In the genomic region with DNA sequence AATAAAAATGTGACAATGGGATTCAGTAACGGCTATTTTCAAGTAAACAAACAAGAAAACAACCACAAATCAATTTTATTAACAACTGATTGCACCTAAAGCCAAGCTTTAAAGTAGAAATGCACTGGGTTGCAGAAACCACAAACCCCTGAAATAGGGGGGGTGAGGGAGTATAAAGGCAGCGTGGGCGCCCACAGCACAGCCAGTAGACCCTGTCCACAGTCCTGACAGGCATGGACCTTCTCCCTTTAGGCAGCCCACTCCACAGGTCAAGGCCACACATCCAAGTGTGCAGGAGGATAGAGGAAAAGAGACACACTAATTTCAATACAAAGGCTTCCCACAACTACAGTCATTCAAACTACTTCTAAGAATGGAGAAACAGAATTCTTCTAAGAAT, we compare ENCODE assay signal across 18 cellular contexts. TPM values are rescaled to one million over a fixed set of nuclear protein-coding genes. Genes with fewer than 3 reads are reported as not detected.
DNase-seq lines count a peak whose midpoint lies in the region; ATAC-seq and TF ChIP-seq lines count a peak whose summit lies in the region.
"Had no signal": no experiment of that assay in that cellular context is flagged by ENCODE, and none has a peak within 500 bp of the region (broad histone marks: within the 10 kb centered on the region; RNA-seq: fewer than 3 reads in every experiment).

No MANE protein-coding gene starts in this region.

- no peaks in the 10 kb centered on the region for H3K9me2 ChIP-seq in MM.1S (replicated peaks; ENCODE audit: insufficient read depth, low read length)

- no peak overlapping the region for H4K5ac ChIP-seq in H9 (ENCODE audit: insufficient read length, low read depth, low read length)

- no peak for TF ChIP-seq POLR2A in adrenal gland (IDR thresholded peaks at IDR 0.05)

- peak in 1 of 2 donors; percentile 10 for ATAC-seq in activated T-cell treated with anti-CD3 and anti-CD28 coated beads, Interleukin-2, amount 50 U/mL, for 72 hours (replicated peaks in 1 of 2)
- ATAC-seq: naive thymus-derived CD8-positive, alpha-beta T cell had no signal

- H3K27ac Mint-ChIP-seq in activated T-cell treated with anti-CD3 and anti-CD28 coated beads, Interleukin-2, amount 50 U/mL, for 72 hours: peak overlapping the region; percentile 98
- 0 out of 7 replicates have a peak overlapping the region, but pooled peaks of 1 of the 3 experiments have one; percentile 18 for H3K27ac Mint-ChIP-seq in H9

- H3K9me3 ChIP-seq in MM.1S (replicated peaks; ENCODE audit: insufficient read depth, low read length) (no peaks in the 10 kb centered on the region), adrenal gland (replicated peaks in 1 of 3) (no peaks in the 10 kb centered on the region), smooth muscle cell (replicated peaks; ENCODE audit: low read depth) (no peaks in the 10 kb centered on the region), H9 (ENCODE audit: control insufficient read depth, low read depth, low read length) (no peaks in the 10 kb centered on the region)
- H3K9me3 ChIP-seq: Caco-2, esophagus muscularis mucosa, vagina had no signal

- peaks cover 10 to 12% of the 10 kb centered on the region in 2 donors for H3K36me3 Mint-ChIP-seq in activated T-cell treated with anti-CD3 and anti-CD28 coated beads, Interleukin-2, amount 50 U/mL, for 72 hours (ENCODE audit: insufficient read depth in 2 of 2)
- peaks cover 0 to 8% (median 7%) of the 10 kb centered on the region in 3 experiments; a peak in 5 of 7 replicates for H3K36me3 Mint-ChIP-seq in H9 (ENCODE audit: insufficient read depth in 1 of 3, low read depth in 3 of 3)

- H3K9ac ChIP-seq in MM.1S (ENCODE audit: low read length) (peak overlapping the region; percentile 38; the same call in 1 of the 2 replicates), smooth muscle cell (ENCODE audit: low read depth) (no peak overlapping the region), H9 (ENCODE audit: extremely low read depth, insufficient read length, low read length) (no peak overlapping the region)
- H3K9ac ChIP-seq: GM23248 had no signal

- no peak overlapping the region for H2BK120ac ChIP-seq in H9 (ENCODE audit: low read depth, low read length, poor library complexity, severe bottlenecking)

- no peak overlapping the region for H2AK5ac ChIP-seq in H9 (ENCODE audit: insufficient read length, low read length)

- H3K79me1 ChIP-seq in H9 (ENCODE audit: insufficient read depth, low read depth, low read length, poor library complexity, severe bottlenecking): peaks cover 11% of the 10 kb centered on the region

- H3K4me1 Mint-ChIP-seq in activated T-cell treated with anti-CD3 and anti-CD28 coated beads, Interleukin-2, amount 50 U/mL, for 72 hours (ENCODE audit: low read depth): peaks cover 97% of the 10 kb centered on the region
- peaks cover 48 to 64% of the 10 kb centered on the region in 2 experiments for H3K4me1 Mint-ChIP-seq in H9

- H3K4me1 ChIP-seq in MM.1S (ENCODE audit: low read length) (peaks cover 65% of the 10 kb centered on the region), adrenal gland (replicated peaks in 1 of 2) (peaks cover 50 to 90% of the 10 kb centered on the region in 2 donors), smooth muscle cell (ENCODE audit: low read depth) (peaks cover 48% of the 10 kb centered on the region), H9 (ENCODE audit: insufficient read depth, low read length) (peaks cover 14% of the 10 kb centered on the region)
- H3K4me1 ChIP-seq: Caco-2 had no signal

- peaks cover 2% of the 10 kb centered on the region for H3K23me2 ChIP-seq in H9 (ENCODE audit: insufficient read length, low read depth, low read length, poor library complexity, severe bottlenecking)

- H4K8ac ChIP-seq in H9 (replicated peaks; ENCODE audit: insufficient read length, low read depth, low read length): no peak overlapping the region

- H3K23ac ChIP-seq in H9 (ENCODE audit: insufficient read length, low read depth, low read length): no peak overlapping the region

- WGBS in adrenal gland, 4 donors: 42 to 54% (median 51%) methylated on average over 3 of the region's 3 CpGs
- WGBS in smooth muscle cell (ENCODE audit: low lambda C conversion rate): 53% methylated on average over 3 of the region's 3 CpGs
- WGBS in H9 (ENCODE audit: extremely low coverage, insufficient read length, low lambda C conversion rate): no CpG with 5 or more reads among the region's 3 CpGs

- H2AFZ ChIP-seq in MM.1S (ENCODE audit: low read length) (no peak overlapping the region), smooth muscle cell (ENCODE audit: low read depth) (no peak overlapping the region), H9 (ENCODE audit: low read length) (no peak overlapping the region)
- H2AFZ ChIP-seq: GM23248 had no signal

- DNase-seq in activated T-cell treated with anti-CD3 and anti-CD28 coated beads, Interleukin-2, amount 50 U/mL, for 72 hours: no peak
- DNase-seq in activated T-cell treated with anti-CD3 and anti-CD28 coated beads for 4 hours (no peak), MM.1S (no peak), adrenal gland (no peak), smooth muscle cell (lab: John Stamatoyannopoulos, UW; ENCODE audit: unreplicated experiment) (no peak), H9 (no peak), SHP77 treated with DMSO at 0.1 percent for 48 hours (lab: John Stamatoyannopoulos, UW) (no peak), NCI-H82 treated with DMSO at 0.1 percent for 48 hours (lab: John Stamatoyannopoulos, UW; ENCODE audit: unreplicated experiment) (no peak)
- DNase-seq: activated CD4-positive, alpha-beta T cell treated with anti-CD3 and anti-CD28 coated beads for 1 hour; brain microvascular endothelial cell; Caco-2; GM23248; naive thymus-derived CD8-positive, alpha-beta T cell; NCI-H1417; SIG-M5; T-helper 9 cell had no signal

- peaks cover 52% of the 10 kb centered on the region for H3F3A ChIP-seq in MM.1S (ENCODE audit: insufficient read depth, low read length)
- peaks cover 55% of the 10 kb centered on the region for H3F3A ChIP-seq in smooth muscle cell (ENCODE audit: low read depth)

- no peak overlapping the region for H3T11ph ChIP-seq in H9 (ENCODE audit: low read length)

- intact Hi-C loops in adrenal gland (cut with DNase I): no loop called here

- no peak overlapping the region for H2BK15ac ChIP-seq in H9 (ENCODE audit: low read depth, low read length)

- H3K79me2 ChIP-seq in MM.1S (ENCODE audit: low read length) (peaks cover 83% of the 10 kb centered on the region), smooth muscle cell (ENCODE audit: low read depth) (peaks cover 80% of the 10 kb centered on the region), H9 (ENCODE audit: insufficient read depth, low read length) (peaks cover 42% of the 10 kb centered on the region)

- H2BK5ac ChIP-seq in H9 (ENCODE audit: insufficient read length, low read length): no peak overlapping the region

- no peaks in the 10 kb centered on the region for H3K27me3 ChIP-seq in MM.1S (replicated peaks; ENCODE audit: insufficient read depth, low read length)
- H3K27me3 ChIP-seq in adrenal gland: no peaks in the 10 kb centered on the region
- no peaks in the 10 kb centered on the region for H3K27me3 ChIP-seq in smooth muscle cell (ENCODE audit: low read depth)
- H3K27me3 ChIP-seq in H9 (ENCODE audit: insufficient read depth, low read length): no peaks in the 10 kb centered on the region
- H3K27me3 ChIP-seq: brain microvascular endothelial cell, esophagus muscularis mucosa, vagina had no signal

- H3K56ac ChIP-seq in H9 (ENCODE audit: insufficient read length, low read depth, low read length): no peak overlapping the region

- H3K36me3 ChIP-seq in MM.1S (replicated peaks; ENCODE audit: insufficient read depth, low read length) (0 out of 2 replicates have a peak, but pooled peaks cover 8% of the 10 kb centered on the region), adrenal gland (replicated peaks in 1 of 2) (no peaks in the 10 kb centered on the region), smooth muscle cell (ENCODE audit: low read depth) (no peaks in the 10 kb centered on the region)
- H3K36me3 ChIP-seq: brain microvascular endothelial cell, esophagus muscularis mucosa, vagina had no signal

- H2BK12ac ChIP-seq in H9 (ENCODE audit: insufficient read length, low read depth, low read length): no peak overlapping the region

- H3K27ac ChIP-seq in MM.1S (ENCODE audit: low read length): peak overlapping the region; percentile 63; the same call in 1 of the 2 replicates
- H3K27ac ChIP-seq in adrenal gland: peak overlapping the region in 4 of 5 donors; percentile 46 to 85 (median 74)
- H3K27ac ChIP-seq in smooth muscle cell (ENCODE audit: low read depth): peak overlapping the region; percentile 68
- no peak overlapping the region for H3K27ac ChIP-seq in H9 (ENCODE audit: insufficient read length, low read depth, low read length)
- H3K27ac ChIP-seq: brain microvascular endothelial cell, esophagus muscularis mucosa, GM23248, vagina had no signal

- H3K14ac ChIP-seq in H9 (ENCODE audit: insufficient read depth, low read length): no peak overlapping the region

- no peak overlapping the region for H2BK20ac ChIP-seq in H9 (ENCODE audit: low read depth, low read length, poor library complexity, severe bottlenecking)

- H3K4me2 ChIP-seq in MM.1S (ENCODE audit: low read depth, low read length) (peak overlapping the region; percentile 52), smooth muscle cell (peak overlapping the region; percentile 38), H9 (ENCODE audit: insufficient read depth, insufficient read length, low read length) (no peak overlapping the region)

- no peak overlapping the region for H3K4ac ChIP-seq in H9 (ENCODE audit: low read depth, low read length)

- H4K20me1 ChIP-seq in MM.1S (ENCODE audit: insufficient read depth, low read length): no peaks in the 10 kb centered on the region
- H4K20me1 ChIP-seq in smooth muscle cell (ENCODE audit: low read depth): peaks cover 67% of the 10 kb centered on the region
- H4K20me1 ChIP-seq in H9 (ENCODE audit: control insufficient read depth, insufficient read depth, insufficient read length): no peaks in the 10 kb centered on the region

- peak overlapping the region; percentile 43 to 92 for H3K4me3 Mint-ChIP-seq in activated T-cell treated with anti-CD3 and anti-CD28 coated beads, Interleukin-2, amount 50 U/mL, for 72 hours
- no peak overlapping the region for H3K4me3 Mint-ChIP-seq in H9

- no peak overlapping the region for H3K4me3 ChIP-seq in MM.1S (ENCODE audit: low read length)
- no peak overlapping the region for H3K4me3 ChIP-seq in adrenal gland
- H3K4me3 ChIP-seq in smooth muscle cell: no peak overlapping the region
- H3K4me3 ChIP-seq: esophagus muscularis mucosa, GM23248, vagina had no signal

- H3K9me3 Mint-ChIP-seq in activated T-cell treated with anti-CD3 and anti-CD28 coated beads, Interleukin-2, amount 50 U/mL, for 72 hours: no peaks in the 10 kb centered on the region
- no peaks in the 10 kb centered on the region for H3K9me3 Mint-ChIP-seq in H9
- H3K9me3 Mint-ChIP-seq: naive thymus-derived CD8-positive, alpha-beta T cell had no signal

- no peak for TF ChIP-seq CTCF in MM.1S (IDR thresholded peaks at IDR 0.05; ENCODE audit: low read length)
- TF ChIP-seq CTCF in adrenal gland (IDR thresholded peaks at IDR 0.05): no peak
- TF ChIP-seq CTCF in smooth muscle cell (IDR thresholded peaks at IDR 0.05; ENCODE audit: borderline replicate concordance, insufficient read depth, poor library complexity, severe bottlenecking): no peak
- TF ChIP-seq CTCF in H9 (conservative IDR thresholded peaks at IDR 0.05): no peak

- H3K18ac ChIP-seq in H9 (ENCODE audit: insufficient read length, low read depth, low read length): no peak overlapping the region

- H4K91ac ChIP-seq in H9 (ENCODE audit: insufficient read length, low read depth, low read length): no peak overlapping the region

- no peaks in the 10 kb centered on the region for H3K27me3 Mint-ChIP-seq in activated T-cell treated with anti-CD3 and anti-CD28 coated beads, Interleukin-2, amount 50 U/mL, for 72 hours (ENCODE audit: low read depth)
- no peaks in the 10 kb centered on the region; the same call in 1 of the 2 replicates for H3K27me3 Mint-ChIP-seq in H9 (ENCODE audit: low read depth)
- H3K27me3 Mint-ChIP-seq: naive thymus-derived CD8-positive, alpha-beta T cell had no signal

RNA-seq across cellular contexts. Expression of a gene that starts 48.8 kb away (rescaled TPM):
- 10 to 100 TPM; 26.4 to 31.1 TPM for total RNA-seq in activated T-cell treated with anti-CD3 and anti-CD28 coated beads, Interleukin-2, amount 50 U/mL, for 72 hours
- total RNA-seq in adrenal gland (10 to 100 TPM; 28.8 to 82.5 (median 37.7) TPM), smooth muscle cell (123 and 155 TPM in 2 replicates), H9 (2021) (68.3 and 68.9 TPM in 2 replicates)
- polyA plus RNA-seq in adrenal gland (10 to 100 TPM; 14.8 to 29.2 (median 18.5) TPM), smooth muscle cell (71.8 and 106 TPM in 2 replicates)

Comparison
In these comparisons a context has a peak if more than half of its experiments do, and no peak if none do; other contexts are left out.
1. H3K4me3 Mint-ChIP-seq: peak in activated T-cell treated with anti-CD3 and anti-CD28 coated beads, Interleukin-2, amount 50 U/mL, for 72 hours (2 of 2); none in H9 (0 of 2).